19 cellular contexts compared by ENCODE assay signal in the genomic region with DNA sequence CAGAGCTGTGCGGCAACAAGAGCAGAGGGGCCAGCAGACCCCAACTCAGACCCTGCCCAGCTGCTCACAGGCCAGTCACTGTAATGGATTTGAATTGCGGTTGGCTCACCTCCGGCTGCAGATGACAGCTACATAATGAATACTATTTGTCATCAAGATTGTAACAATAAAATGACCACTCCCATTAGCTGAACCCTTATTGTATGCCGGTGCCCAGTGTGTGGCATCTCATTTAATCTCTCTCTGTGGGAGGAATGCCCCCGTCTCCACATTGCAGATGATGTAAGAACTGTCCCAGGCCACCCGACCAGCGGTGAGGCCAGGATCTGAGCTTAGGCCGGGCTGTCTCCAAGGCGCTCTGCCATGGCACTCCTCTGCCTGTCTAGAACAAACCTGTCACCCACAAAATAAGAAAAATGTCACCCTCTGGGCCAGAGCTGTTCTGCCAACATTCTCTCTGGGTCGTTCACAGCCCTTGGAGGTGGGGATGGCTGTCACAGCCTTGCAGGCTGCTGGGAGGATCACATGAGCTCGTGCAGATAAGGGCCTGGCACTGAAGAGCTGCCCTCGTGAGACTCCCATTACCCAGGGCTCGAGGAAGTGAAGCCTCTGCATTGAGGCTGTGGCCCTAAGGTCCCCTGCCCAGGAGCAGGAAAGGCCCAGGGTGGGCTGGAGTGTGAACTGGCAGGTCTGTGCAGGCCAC. TPM values are rescaled to one million over a fixed set of nuclear protein-coding genes. Genes with fewer than 3 reads are reported as not detected.
A peak's percentile ranks its signal among the peaks of the same experiment; 100 is the strongest.
DNase-seq lines count a peak whose midpoint lies in the region; ATAC-seq and TF ChIP-seq lines count a peak whose summit lies in the region.
"Had no signal": no experiment of that assay in that cellular context is flagged by ENCODE, and none has a peak within 500 bp of the region (broad histone marks: within the 10 kb centered on the region; RNA-seq: fewer than 3 reads in every experiment).

No MANE protein-coding gene starts in this region.

- peak overlapping the region; percentile 46 for H3K4me3 Mint-ChIP-seq in neural progenitor cell
- H3K4me3 Mint-ChIP-seq: mesothelial cell of epicardium; natural killer cell treated with Interleukin-12 subunit alpha and Interleukin-12 subunit beta and Interleukin-15 and Interleukin-18, amount 100 ng/mL, for 72 hours; T-helper 2 cell treated with Interferon-gamma antibody and Interleukin-4, amounts not matched to agents 5 μg/mL and 100 μg/mL, for 36 hours had no signal

- H3K4me1 Mint-ChIP-seq in neural progenitor cell, result peaks cover 37% of the 10 kb centered on the region
- H3K4me1 Mint-ChIP-seq: mesothelial cell of epicardium had no signal

- peaks cover 2% of the 10 kb centered on the region for H3K27me3 Mint-ChIP-seq in neural progenitor cell (ENCODE audit: insufficient read depth, low read depth)
- H3K27me3 Mint-ChIP-seq: natural killer cell treated with Interleukin-12 subunit alpha and Interleukin-12 subunit beta and Interleukin-15 and Interleukin-18, amount 100 ng/mL, for 72 hours had no signal

- H3K27ac ChIP-seq in BLaER1, result no peak overlapping the region
- H3K27ac ChIP-seq in SJSA1, result peak overlapping the region; percentile 71
- H3K27ac ChIP-seq in neural progenitor cell, result no peak overlapping the region
- H3K27ac ChIP-seq: WERI-Rb-1 had no signal

- H3K4me2 ChIP-seq in BLaER1 (no peak overlapping the region), neural progenitor cell (peak overlapping the region; percentile 46)
- H3K4me2 ChIP-seq: SK-N-SH had no signal

- H3K27me3 ChIP-seq in BLaER1 (no peaks in the 10 kb centered on the region), SJSA1 (replicated peaks) (no peaks in the 10 kb centered on the region), neural progenitor cell (no peaks in the 10 kb centered on the region)

- TF ChIP-seq CTCF in neural progenitor cell (IDR thresholded peaks at IDR 0.05), result no peak

- no peaks in the 10 kb centered on the region for H3K9me3 ChIP-seq in BLaER1
- H3K9me3 ChIP-seq in SJSA1 (replicated peaks), result no peaks in the 10 kb centered on the region
- H3K9me3 ChIP-seq in neural progenitor cell (ENCODE audit: low read depth), result no peaks in the 10 kb centered on the region
- H3K9me3 ChIP-seq: SK-N-SH had no signal

- H3K36me3 ChIP-seq in BLaER1 (peaks cover 11% of the 10 kb centered on the region; the same call in 1 of the 2 replicates), SJSA1 (peaks cover 58% of the 10 kb centered on the region), neural progenitor cell (no peaks in the 10 kb centered on the region)

- peaks cover 17% of the 10 kb centered on the region for H3K36me3 Mint-ChIP-seq in neural progenitor cell
- H3K36me3 Mint-ChIP-seq: natural killer cell treated with Interleukin-12 subunit alpha and Interleukin-12 subunit beta and Interleukin-15 and Interleukin-18, amount 100 ng/mL, for 72 hours had no signal

- H3K4me3 ChIP-seq in BLaER1 (no peak overlapping the region), SJSA1 (no peak overlapping the region), neural progenitor cell (no peak overlapping the region)

- H3K4me1 ChIP-seq in BLaER1 (peaks cover 12% of the 10 kb centered on the region), SJSA1 (replicated peaks) (peaks cover 38% of the 10 kb centered on the region), neural progenitor cell (peaks cover 19% of the 10 kb centered on the region)

- intact Hi-C loops in Right ventricle myocardium superior (cut with DNase I), result no loop called here

- DNase-seq in SJSA1 (ENCODE audit: low read depth in 1 of 2, low spot score in 2 of 2) (peak in 1 of 2 experiments; percentile 31), Right ventricle myocardium superior (peak; percentile 52), neural progenitor cell (ENCODE audit: low spot score) (no peak), Ammon's horn (ENCODE audit: low spot score) (no peak), ureter (ENCODE audit: low spot score) (no peak), NCI-H2171 (lab: John Stamatoyannopoulos, UW) (no peak)
- DNase-seq: activated CD4-positive, alpha-beta T cell treated with anti-CD3 and anti-CD28 coated beads, Interleukin-2, amount 50 U/mL, for 4 hours; amygdala; KG1; MV-4-11; NCI-H187; NCI-H226; SK-N-SH; WERI-Rb-1 had no signal

- H3K9ac ChIP-seq in BLaER1 (0 out of 2 replicates have a peak overlapping the region, but pooled peaks have one; percentile 4), neural progenitor cell (no peak overlapping the region)
- H3K9ac ChIP-seq: SK-N-SH had no signal

- peak; percentile 87 for ATAC-seq in Right ventricle myocardium superior (ENCODE audit: poor library complexity)
- ATAC-seq in GM18517 (IDR thresholded peaks at IDR 0.05; ENCODE audit: unreplicated experiment), result no peak
- ATAC-seq: natural killer cell treated with Interleukin-12 subunit alpha and Interleukin-12 subunit beta and Interleukin-15 and Interleukin-18, amount 100 ng/mL, for 72 hours had no signal

- no peak overlapping the region for H2AFZ ChIP-seq in neural progenitor cell (replicated peaks)

- H3F3A ChIP-seq in neural progenitor cell (ENCODE audit: low read depth), result peaks cover 21% of the 10 kb centered on the region

- peak overlapping the region; percentile 79 for H3K27ac Mint-ChIP-seq in neural progenitor cell
- H3K27ac Mint-ChIP-seq: mesothelial cell of epicardium; natural killer cell treated with Interleukin-12 subunit alpha and Interleukin-12 subunit beta and Interleukin-15 and Interleukin-18, amount 100 ng/mL, for 72 hours; T-helper 2 cell treated with Interferon-gamma antibody and Interleukin-4, amounts not matched to agents 5 μg/mL and 100 μg/mL, for 36 hours had no signal

- H3K79me2 ChIP-seq in neural progenitor cell (ENCODE audit: low read depth), result no peaks in the 10 kb centered on the region

- no peaks in the 10 kb centered on the region for H3K9me3 Mint-ChIP-seq in neural progenitor cell
- H3K9me3 Mint-ChIP-seq: mesothelial cell of epicardium; natural killer cell treated with Interleukin-12 subunit alpha and Interleukin-12 subunit beta and Interleukin-15 and Interleukin-18, amount 100 ng/mL, for 72 hours; T-helper 2 cell treated with Interferon-gamma antibody and Interleukin-4, amounts not matched to agents 5 μg/mL and 100 μg/mL, for 36 hours had no signal

- no peaks in the 10 kb centered on the region for H4K20me1 ChIP-seq in BLaER1
- H4K20me1 ChIP-seq in neural progenitor cell (ENCODE audit: low read depth), result peaks cover 15% of the 10 kb centered on the region

RNA-seq across cellular contexts. Expression of a gene that starts 52.7 kb away (rescaled TPM):
- 67.2 and 82.6 TPM in 2 replicates for total RNA-seq in SJSA1 (2014; rRNA removed; shearing (Covaris generic))
- total RNA-seq in Right ventricle myocardium superior, result 45.3 TPM
- total RNA-seq in neural progenitor cell (ENCODE audit: low replicate concordance), result 12.5 and 15.2 TPM in 2 replicates
- total RNA-seq in ureter, result 131 TPM
